Comparison of ENCODE assay signal across 18 cellular contexts in genomic region chrX:150926304-150926703, GRCh38. TPM values are rescaled to one million over a fixed set of nuclear protein-coding genes. Genes with fewer than 3 reads are reported as not detected.
DNase-seq lines count a peak whose midpoint lies in the region; ATAC-seq and TF ChIP-seq lines count a peak whose summit lies in the region.
"Had no signal": no experiment of that assay in that cellular context is flagged by ENCODE, and none has a peak within 500 bp of the region (broad histone marks: within the 10 kb centered on the region; RNA-seq: fewer than 3 reads in every experiment).

No MANE protein-coding gene starts in this region.

- ATAC-seq in Panc1 (peak; percentile 45; the same call in 1 of the 2 replicates), HG02798 (IDR thresholded peaks at IDR 0.05; ENCODE audit: poor library complexity, unreplicated experiment) (no peak)
- ATAC-seq: T-cell had no signal

- H3K27ac ChIP-seq in mammary epithelial cell (ENCODE audit: insufficient read depth, low read depth, low read length): no peak overlapping the region
- H3K27ac ChIP-seq in Panc1 (ENCODE audit: low read length): peak overlapping the region; percentile 12; the same call in 1 of the 2 replicates
- peak overlapping the region; percentile 38 for H3K27ac ChIP-seq in mesenchymal stem cell (ENCODE audit: low read length, poor library complexity, severe bottlenecking)
- H3K27ac ChIP-seq: PC-9 had no signal

- H3K36me3 Mint-ChIP-seq in activated CD4-positive, alpha-beta T cell treated with anti-CD3 and anti-CD28 coated beads, Interleukin-2, amount 10 ng/mL, durations not matched to agents 7 days and 5 days (ENCODE audit: low read depth): no peaks in the 10 kb centered on the region
- H3K36me3 Mint-ChIP-seq: T-cell had no signal

- H4K8ac ChIP-seq in mesenchymal stem cell (ENCODE audit: low read length): no peak overlapping the region

- H3K18ac ChIP-seq in mesenchymal stem cell (ENCODE audit: low read depth in 1 of 2, low read length in 2 of 2): no peak overlapping the region

- in situ Hi-C loops in T47D (cut with HindIII; ENCODE audit: low pct_unique_long_range_greater_than_20kb, low sequenced_read_pairs) (no loop called here), mammary epithelial cell (cut with MboI; ENCODE audit: low sequenced_read_pairs in 2 of 2) (no loop called here), Panc1 (cut with HindIII; ENCODE audit: low pct_unique_long_range_greater_than_20kb, low sequenced_read_pairs) (no loop called here)

- dilution Hi-C loops in mammary epithelial cell (cut with HindIII; ENCODE audit: low sequenced_read_pairs): no loop called here

- H4K91ac ChIP-seq in mesenchymal stem cell (ENCODE audit: low read length): no peak overlapping the region

- no peak overlapping the region for H3K23ac ChIP-seq in mesenchymal stem cell (ENCODE audit: low read length in 2 of 2)

- H3K4me1 ChIP-seq in mammary epithelial cell (ENCODE audit: insufficient read depth, low read length) (no peaks in the 10 kb centered on the region), Panc1 (ENCODE audit: control insufficient read depth, insufficient read depth, low read length) (peaks cover 7% of the 10 kb centered on the region), mesenchymal stem cell (ENCODE audit: control insufficient read depth, insufficient read depth, low read depth, low read length) (peaks cover 2% of the 10 kb centered on the region)
- H3K4me1 ChIP-seq: Caco-2 had no signal

- CTCF ChIA-PET in mammary epithelial cell (lab: Charles Lee; ENCODE audit: low non-redundant PET) (no interaction called here), Panc1 (lab: Charles Lee) (interaction anchor here (0.7 kb wide), 1 partner anchor 155 kb away, joined by 4 read pairs; no protein-coding TSS in a partner anchor)
- CTCF ChIA-PET in activated CD4-positive, alpha-beta T cell treated with anti-CD3 and anti-CD28 coated beads, Interleukin-2, amount 10 ng/mL, durations not matched to agents 7 days and 5 days (lab: Charles Lee): interaction anchor here (0.8 to 1.2 kb wide), 2 partner anchors 8 to 9 kb away, joined by 3 read pairs; no protein-coding TSS in a partner anchor

- no peaks in the 10 kb centered on the region for H3K9me3 ChIP-seq in mammary epithelial cell (replicated peaks; ENCODE audit: insufficient read depth, low read length)
- H3K9me3 ChIP-seq in Panc1 (ENCODE audit: control insufficient read depth, insufficient read depth, low read depth, low read length): no peaks in the 10 kb centered on the region
- H3K9me3 ChIP-seq in mesenchymal stem cell (ENCODE audit: control insufficient read depth, low read length): peaks cover 10% of the 10 kb centered on the region
- H3K9me3 ChIP-seq: Caco-2 had no signal

- H2AK5ac ChIP-seq in mesenchymal stem cell (ENCODE audit: low read length, severe bottlenecking): no peak overlapping the region

- no peak overlapping the region for H3K9ac ChIP-seq in mammary epithelial cell (ENCODE audit: insufficient read depth, low read length)
- no peak overlapping the region for H3K9ac ChIP-seq in mesenchymal stem cell (ENCODE audit: low read length)

- H2BK15ac ChIP-seq in mesenchymal stem cell (ENCODE audit: low read depth, poor library complexity, severe bottlenecking): no peak overlapping the region

- no peak overlapping the region for H3K27ac Mint-ChIP-seq in activated CD4-positive, alpha-beta T cell treated with anti-CD3 and anti-CD28 coated beads, Interleukin-2, amount 10 ng/mL, durations not matched to agents 7 days and 5 days
- H3K27ac Mint-ChIP-seq: T-cell had no signal

- no peaks in the 10 kb centered on the region for H3K79me2 ChIP-seq in mammary epithelial cell (ENCODE audit: insufficient read depth, low read length)

- no peaks in the 10 kb centered on the region for H3K36me3 ChIP-seq in mammary epithelial cell (ENCODE audit: insufficient read depth, low read length)
- no peaks in the 10 kb centered on the region for H3K36me3 ChIP-seq in Panc1 (ENCODE audit: control insufficient read depth, insufficient read depth, low read length)
- H3K36me3 ChIP-seq in mesenchymal stem cell (ENCODE audit: control insufficient read depth in 1 of 2, insufficient read depth in 2 of 2, low read depth in 1 of 2, low read length in 2 of 2): no peaks in the 10 kb centered on the region

- H3K4me3 Mint-ChIP-seq in activated CD4-positive, alpha-beta T cell treated with anti-CD3 and anti-CD28 coated beads, Interleukin-2, amount 10 ng/mL, durations not matched to agents 7 days and 5 days: no peak overlapping the region
- H3K4me3 Mint-ChIP-seq: T-cell had no signal

- H3K4me2 ChIP-seq in mammary epithelial cell (ENCODE audit: insufficient read depth, low read depth, low read length) (no peak overlapping the region), mesenchymal stem cell (ENCODE audit: low read length, poor library complexity, severe bottlenecking) (no peak overlapping the region)
- H3K4me2 ChIP-seq: PC-9 had no signal

- H3K14ac ChIP-seq in mesenchymal stem cell (ENCODE audit: low read length in 2 of 2): no peak overlapping the region

- H3K27me3 Mint-ChIP-seq in activated CD4-positive, alpha-beta T cell treated with anti-CD3 and anti-CD28 coated beads, Interleukin-2, amount 10 ng/mL, durations not matched to agents 7 days and 5 days: no peaks in the 10 kb centered on the region

- no peak overlapping the region for H2BK12ac ChIP-seq in mesenchymal stem cell (ENCODE audit: low read length in 2 of 2)

- no peak overlapping the region for H2BK120ac ChIP-seq in mesenchymal stem cell (ENCODE audit: low read depth, low read length)

- H3K27me3 ChIP-seq in mammary epithelial cell (ENCODE audit: insufficient read depth, low read length) (no peaks in the 10 kb centered on the region), Panc1 (ENCODE audit: control insufficient read depth, insufficient read depth, low read length) (no peaks in the 10 kb centered on the region), mesenchymal stem cell (ENCODE audit: control insufficient read depth in 1 of 2, insufficient read depth in 1 of 2, low read length in 2 of 2) (peaks cover 0 to 6% of the 10 kb centered on the region in 2 experiments)

- H3K4me3 ChIP-seq in mammary epithelial cell (replicated peaks in 1 of 3; ENCODE audit: insufficient read depth in 1 of 3, low read depth in 2 of 3, low read length in 3 of 3) (no peak overlapping the region), Panc1 (ENCODE audit: low read depth in 2 of 2, low read length in 2 of 2) (no peak overlapping the region), mesenchymal stem cell (ENCODE audit: insufficient read depth in 1 of 2, low read depth in 1 of 2, low read length in 2 of 2) (no peak overlapping the region)
- H3K4me3 ChIP-seq: PC-9 had no signal

- H2AFZ ChIP-seq in mammary epithelial cell (ENCODE audit: low read depth, low read length) (no peak overlapping the region), mesenchymal stem cell (ENCODE audit: low read depth, low read length) (no peak overlapping the region)
- H2AFZ ChIP-seq: PC-9 had no signal

- no peak overlapping the region for H2BK5ac ChIP-seq in mesenchymal stem cell (ENCODE audit: low read depth, low read length, poor library complexity, severe bottlenecking)

- no peaks in the 10 kb centered on the region for H3K4me1 Mint-ChIP-seq in activated CD4-positive, alpha-beta T cell treated with anti-CD3 and anti-CD28 coated beads, Interleukin-2, amount 10 ng/mL, durations not matched to agents 7 days and 5 days
- H3K4me1 Mint-ChIP-seq: T-cell had no signal

- H3K79me1 ChIP-seq in mesenchymal stem cell (replicated peaks; ENCODE audit: low read length, poor library complexity, severe bottlenecking): no peaks in the 10 kb centered on the region

- WGBS in mammary epithelial cell (ENCODE audit: low coverage, missing lambda C conversion rate): 60% methylated on average over 2 of the region's 2 CpGs
- WGBS in mesenchymal stem cell: 100% methylated on average over 1 of the region's 2 CpGs

- intact Hi-C loops in mammary epithelial cell (cut with micrococcal nuclease): no loop called here
- intact Hi-C loops in Panc1 (cut with micrococcal nuclease; ENCODE audit: unreplicated experiment): no loop called here

- no peak overlapping the region for H3K4ac ChIP-seq in mesenchymal stem cell (ENCODE audit: low read depth in 1 of 2, low read length in 2 of 2)

- no TSS peak for BruUV-seq in mammary epithelial cell (replicated peaks; lab: Mats Ljungman, UMichigan)
- BruUV-seq in Panc1 (replicated peaks; lab: Mats Ljungman, UMichigan): no TSS peak

- POLR2A ChIA-PET in Panc1 (lab: Charles Lee): no interaction called here
- POLR2A ChIA-PET in activated CD4-positive, alpha-beta T cell treated with anti-CD3 and anti-CD28 coated beads, Interleukin-2, amount 10 ng/mL, durations not matched to agents 7 days and 5 days (lab: Charles Lee): no interaction called here

- DNase-seq in T47D (ENCODE audit: low read depth in 1 of 2, low spot score in 1 of 2) (peak; percentile 21 to 87), mammary epithelial cell (no peak), Panc1 (ENCODE audit: low read depth, low spot score) (no peak), mesenchymal stem cell (no peak), NCI-H2227 treated with DMSO at 0.1 percent for 48 hours (lab: John Stamatoyannopoulos, UW) (no peak)
- DNase-seq in activated CD4-positive, alpha-beta T cell treated with anti-CD3 and anti-CD28 coated beads, Interleukin-2, amount 10 ng/mL, durations not matched to agents 7 days and 5 days: no peak
- no peak for DNase-seq in activated T-cell treated with anti-CD3 and anti-CD28 coated beads, Interleukin-2, amount 50 U/mL, for 48 hours
- DNase-seq: 8988T, DMS153, NCI-H1048, NCI-H1436 treated with DMSO at 0.1 percent for 48 hours, NCI-H2029 treated with DMSO at 0.1 percent for 48 hours, NCI-H510A, NCI-H82, PC-9, T-cell had no signal

- H3K9me3 Mint-ChIP-seq in activated CD4-positive, alpha-beta T cell treated with anti-CD3 and anti-CD28 coated beads, Interleukin-2, amount 10 ng/mL, durations not matched to agents 7 days and 5 days: no peaks in the 10 kb centered on the region
- H3K9me3 Mint-ChIP-seq: T-cell had no signal

- H4K20me1 ChIP-seq in mammary epithelial cell (ENCODE audit: insufficient read depth, low read length): no peaks in the 10 kb centered on the region

- no peak for TF ChIP-seq CTCF in mammary epithelial cell (conservative IDR thresholded peaks at IDR 0.05 in 1 of 2, IDR thresholded peaks at IDR 0.05 in 1 of 2; ENCODE audit: extremely low read depth in 1 of 2, insufficient read depth in 1 of 2, low read depth in 1 of 2, low read length in 2 of 2)
- no peak for TF ChIP-seq CTCF in Panc1 (IDR thresholded peaks at IDR 0.05)

RNA-seq across cellular contexts. Expression of gene CD99L2, which starts 27.8 kb away (rescaled TPM):
- total RNA-seq in mammary epithelial cell: 10 to 100 TPM; 14.9 to 26.3 TPM
- 15.3 TPM for polyA plus RNA-seq in mammary epithelial cell
- 10.6 TPM for polyA minus RNA-seq in mammary epithelial cell
- total RNA-seq in Panc1 (2021; ENCODE audit: unreplicated experiment): 156 TPM
- 193 TPM for polyA plus RNA-seq in Panc1 (2012; ENCODE audit: insufficient read length)
- polyA plus RNA-seq in mesenchymal stem cell (2013, experiment 1 of 2): 40.5 TPM
- polyA plus RNA-seq in mesenchymal stem cell (2013, experiment 2 of 2): 41.4 TPM
- 10 to 100 TPM; 14.1 to 14.6 TPM for total RNA-seq in activated CD4-positive, alpha-beta T cell treated with anti-CD3 and anti-CD28 coated beads, Interleukin-2, amount 10 ng/mL, durations not matched to agents 7 days and 5 days

RNA-seq across cellular contexts. Expression of gene HMGB3, which starts 56.8 kb away (rescaled TPM):
- total RNA-seq in mammary epithelial cell (100 to 1,000 TPM in 1 of 2 donors, 10 to 100 TPM in 1; 58.5 to 114 TPM), Panc1 (2021; ENCODE audit: unreplicated experiment) (251 TPM)
- 33.0 TPM for polyA plus RNA-seq in mammary epithelial cell
- 33.2 TPM for polyA minus RNA-seq in mammary epithelial cell
- 166 TPM for polyA plus RNA-seq in Panc1 (2012; ENCODE audit: insufficient read length)
- polyA plus RNA-seq in mesenchymal stem cell (2013, experiment 1 of 2): 44.9 TPM
- polyA plus RNA-seq in mesenchymal stem cell (2013, experiment 2 of 2): 47.1 TPM
- total RNA-seq in activated CD4-positive, alpha-beta T cell treated with anti-CD3 and anti-CD28 coated beads, Interleukin-2, amount 10 ng/mL, durations not matched to agents 7 days and 5 days: 10 to 100 TPM; 43.0 to 48.3 TPM

Comparison
In these comparisons a context has a peak if more than half of its experiments do, and no peak if none do; other contexts are left out.
1. DNase-seq: peak in T47D (2 of 2); none in mammary epithelial cell (single experiment), Panc1 (single experiment), mesenchymal stem cell (single experiment), activated CD4-positive, alpha-beta T cell treated with anti-CD3 and anti-CD28 coated beads, Interleukin-2, amount 10 ng/mL, durations not matched to agents 7 days and 5 days (single experiment), activated T-cell treated with anti-CD3 and anti-CD28 coated beads, Interleukin-2, amount 50 U/mL, for 48 hours (0 of 2) and NCI-H2227 treated with DMSO at 0.1 percent for 48 hours (single experiment).